In the genomic region with DNA sequence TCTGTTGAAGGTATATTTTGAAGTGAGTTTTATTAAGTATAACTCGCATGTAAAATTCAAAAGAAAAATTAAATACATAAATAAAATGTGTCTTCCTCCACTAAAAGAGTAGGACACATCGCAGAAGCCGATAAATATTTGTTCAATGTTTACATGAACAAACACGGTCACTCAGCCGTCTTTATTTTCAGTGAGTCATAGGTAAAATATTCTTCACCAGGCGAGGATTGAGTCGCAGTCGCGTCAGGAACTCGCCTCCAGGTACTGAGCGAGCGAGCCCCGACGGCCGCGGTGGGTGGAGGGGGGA, we compare ENCODE assay signal across 8 cellular contexts. TPM values are rescaled to one million over a fixed set of nuclear protein-coding genes. Genes with fewer than 3 reads are reported as not detected.
DNase-seq lines count a peak whose midpoint lies in the region; ATAC-seq, FAIRE-seq and TF ChIP-seq lines count a peak whose summit lies in the region.

No MANE protein-coding gene starts in this region.

- TF ChIP-seq CTCF in kidney (IDR thresholded peaks at IDR 0.05; ENCODE audit: borderline replicate concordance, extremely low read depth, insufficient read depth), result no peak

- peaks cover 2% of the 10 kb centered on the region for H3K36me3 Mint-ChIP-seq in activated CD4-positive, alpha-beta T cell treated with anti-CD3 and anti-CD28 coated beads for 36 hours (ENCODE audit: low read depth)

- H3K9me3 Mint-ChIP-seq in activated CD4-positive, alpha-beta T cell treated with anti-CD3 and anti-CD28 coated beads for 36 hours (ENCODE audit: low read depth), result no peaks in the 10 kb centered on the region

- H3K27me3 Mint-ChIP-seq in activated CD4-positive, alpha-beta T cell treated with anti-CD3 and anti-CD28 coated beads for 36 hours, result no peaks in the 10 kb centered on the region

- peak overlapping the region; percentile 60 for H3K27ac Mint-ChIP-seq in activated CD4-positive, alpha-beta T cell treated with anti-CD3 and anti-CD28 coated beads for 36 hours

- H3K36me3 ChIP-seq in adipocyte (ENCODE audit: control insufficient read depth, insufficient read depth, low read length, severe bottlenecking) (no peaks in the 10 kb centered on the region), kidney (ENCODE audit: control insufficient read depth in 1 of 2, insufficient read depth in 2 of 2, low read length in 2 of 2) (no peaks in the 10 kb centered on the region)

- H3K9me3 ChIP-seq in adipocyte (ENCODE audit: control insufficient read depth, low read length), result no peaks in the 10 kb centered on the region
- no peaks in the 10 kb centered on the region for H3K9me3 ChIP-seq in kidney (ENCODE audit: control insufficient read depth in 1 of 2, low read length in 2 of 2)

- POLR2A ChIA-PET in activated CD4-positive, alpha-beta T cell treated with anti-CD3 and anti-CD28 coated beads for 36 hours (lab: Charles Lee), result interaction anchor here (1.0 kb wide), 1 partner anchor 606 kb away, joined by 4 read pairs; no protein-coding TSS in a partner anchor

- H3K4me3 Mint-ChIP-seq in activated CD4-positive, alpha-beta T cell treated with anti-CD3 and anti-CD28 coated beads for 36 hours, result peak overlapping the region; percentile 86

- peaks cover 18% of the 10 kb centered on the region for H3K4me1 Mint-ChIP-seq in activated CD4-positive, alpha-beta T cell treated with anti-CD3 and anti-CD28 coated beads for 36 hours

- no peak for ATAC-seq in activated CD4-positive, alpha-beta T cell treated with anti-CD3 and anti-CD28 coated beads for 36 hours

- DNase-seq in activated CD4-positive, alpha-beta T cell treated with anti-CD3 and anti-CD28 coated beads for 36 hours, result no peak
- no peak for DNase-seq in activated CD4-positive, alpha-beta T cell treated with anti-CD3 and anti-CD28 coated beads for 48 hours
- DNase-seq in adipocyte (ENCODE audit: low read depth) (no peak), kidney (no peak), cerebellar nuclear complex (lab: John Stamatoyannopoulos, UW) (no peak), DMS153 (lab: John Stamatoyannopoulos, UW) (no peak)
- no peak for DNase-seq in activated effector memory CD4-positive, alpha-beta T cell treated with Interleukin-2 at 50 U/mL for 16 hours

- intact Hi-C loops in activated CD4-positive, alpha-beta T cell treated with anti-CD3 and anti-CD28 coated beads for 36 hours (cut with DNase I, micrococcal nuclease), result loop anchor here (1.0 to 10.0 kb wide), 8 partner anchors 30 to 854 kb away; partner anchors contain the start of genes BRCC3 (in 1 of the 2), CMC4 (in 1 of the 2), MPP1 (in 1 of the 2) and MTCP1 (in 1 of the 2)
- intact Hi-C loops in kidney (cut with DNase I), result no loop called here

- H3K27ac ChIP-seq in kidney (ENCODE audit: low read depth in 2 of 2, low read length in 2 of 2) (peak overlapping the region; percentile 94), temporal lobe (ENCODE audit: low read depth, low read length) (peak overlapping the region; percentile 27)

- peak overlapping the region; percentile 86 for H3K9ac ChIP-seq in adipocyte (ENCODE audit: low read length)
- no peak overlapping the region for H3K9ac ChIP-seq in kidney (ENCODE audit: low read length in 2 of 2)

- H3K27me3 ChIP-seq in adipocyte (replicated peaks; ENCODE audit: control insufficient read depth, insufficient read depth, low read length), result no peaks in the 10 kb centered on the region

- H3K4me3 ChIP-seq in adipocyte (ENCODE audit: low read length) (peak overlapping the region; percentile 88), kidney (ENCODE audit: low read length in 2 of 2) (peak overlapping the region; percentile 54 to 60)

- CTCF ChIA-PET in activated CD4-positive, alpha-beta T cell treated with anti-CD3 and anti-CD28 coated beads for 36 hours (lab: Charles Lee), result interaction anchor here (0.9 to 1.3 kb wide), 3 partner anchors 13 to 31 kb away, joined by 3 read pairs; no protein-coding TSS in a partner anchor

- peak; percentile 32 for FAIRE-seq in kidney (lab: Jason Lieb, UNC)

- H3K4me1 ChIP-seq in adipocyte (ENCODE audit: control insufficient read depth, insufficient read depth, low read length) (peaks cover 12% of the 10 kb centered on the region), kidney (ENCODE audit: control insufficient read depth in 1 of 2, insufficient read depth in 1 of 2, low read depth in 1 of 2, low read length in 2 of 2) (peaks cover 0 to 2% of the 10 kb centered on the region in 2 donors)

RNA-seq across cellular contexts. Expression of gene FUNDC2, which starts 0.3 kb away (rescaled TPM):
- 10 to 100 TPM; 83.7 to 86.9 TPM for total RNA-seq in activated CD4-positive, alpha-beta T cell treated with anti-CD3 and anti-CD28 coated beads for 36 hours
- total RNA-seq in kidney, result 98.2 TPM
- 239 TPM for polyA plus RNA-seq in kidney (ENCODE audit: insufficient read depth, low read depth, low replicate concordance)
- 12.3 TPM for total RNA-seq in temporal lobe

RNA-seq across cellular contexts. Expression of gene F8, which starts 3.9 kb away (rescaled TPM):
- 1 to 10 TPM; 5.4 to 6.3 TPM for total RNA-seq in activated CD4-positive, alpha-beta T cell treated with anti-CD3 and anti-CD28 coated beads for 36 hours
- total RNA-seq in kidney, result 41.3 TPM
- 15.1 TPM for polyA plus RNA-seq in kidney (ENCODE audit: insufficient read depth, low read depth, low replicate concordance)
- 4.2 TPM for total RNA-seq in temporal lobe

RNA-seq across cellular contexts. Expression of gene CMC4, which starts 44.6 kb away (rescaled TPM):
- 1 to 10 TPM; 3.8 to 7.6 TPM for total RNA-seq in activated CD4-positive, alpha-beta T cell treated with anti-CD3 and anti-CD28 coated beads for 36 hours
- total RNA-seq in kidney (6.6 TPM), temporal lobe (4.7 TPM)
- 26.2 TPM for polyA plus RNA-seq in kidney (ENCODE audit: insufficient read depth, low read depth, low replicate concordance)

RNA-seq across cellular contexts. Expression of gene MTCP1, which starts 44.6 kb away (rescaled TPM):
- total RNA-seq in activated CD4-positive, alpha-beta T cell treated with anti-CD3 and anti-CD28 coated beads for 36 hours, result 10 to 100 TPM in 1 of 2 experiments, 1 to 10 TPM in 1; 9.3 to 18.1 TPM
- total RNA-seq in kidney (23.8 TPM), temporal lobe (4.9 TPM)
- polyA plus RNA-seq in kidney (ENCODE audit: insufficient read depth, low read depth, low replicate concordance), result 21.5 TPM

RNA-seq across cellular contexts. Expression of gene BRCC3, which starts 44.9 kb away (rescaled TPM):
- total RNA-seq in activated CD4-positive, alpha-beta T cell treated with anti-CD3 and anti-CD28 coated beads for 36 hours, result 10 to 100 TPM; 28.1 to 30.3 TPM
- total RNA-seq in kidney (23.0 TPM), temporal lobe (14.0 TPM)
- polyA plus RNA-seq in kidney (ENCODE audit: insufficient read depth, low read depth, low replicate concordance), result 14.4 TPM
